In the genomic region with DNA sequence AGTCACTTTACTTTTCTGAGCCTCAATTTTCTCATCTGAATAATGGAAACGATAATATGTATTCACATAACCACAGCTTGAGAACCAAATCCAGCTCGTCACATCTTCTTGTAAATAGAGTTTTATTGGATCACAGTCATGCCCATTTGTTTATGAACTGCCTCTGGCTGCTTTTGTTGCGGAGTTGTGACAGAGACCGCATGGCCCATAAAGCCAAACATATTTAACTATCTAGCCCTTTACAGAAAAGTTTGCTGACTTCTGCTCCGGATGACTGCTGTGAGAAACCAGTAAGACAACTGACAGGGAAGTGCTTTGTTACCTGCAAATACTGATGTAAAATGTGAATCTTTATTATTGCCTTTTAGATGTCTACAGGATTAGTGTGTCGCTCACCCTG, we compare ENCODE assay signal across 25 cellular contexts.
"Had no signal": no experiment of that assay in that cellular context is flagged by ENCODE, and none has a peak within 500 bp of the region (broad histone marks: within the 10 kb centered on the region; RNA-seq: fewer than 3 reads in every experiment).

No MANE protein-coding gene starts in this region.

- H3K27ac Mint-ChIP-seq: naive thymus-derived CD8-positive, alpha-beta T cell; nephron; stimulated activated naive B cell treated with anti-CD40 and anti-IgM and Interleukin-4, amounts not matched to agents 10 μg/mL and 1 μg/mL and 100 μg/mL, for 72 hours had no signal

- H3K4me1 ChIP-seq: lower lobe of right lung, parathyroid adenoma, stomach, testis, transverse colon, upper lobe of right lung had no signal

- H3K4me1 Mint-ChIP-seq: naive thymus-derived CD8-positive, alpha-beta T cell; stimulated activated naive B cell treated with anti-CD40 and anti-IgM and Interleukin-4, amounts not matched to agents 10 μg/mL and 1 μg/mL and 100 μg/mL, for 72 hours had no signal

- ATAC-seq: heart right ventricle; left cardiac atrium; left lobe of liver; lower lobe of right lung; naive thymus-derived CD8-positive, alpha-beta T cell; right cardiac atrium; sciatic nerve; stimulated activated naive B cell treated with anti-CD40 and anti-IgM and Interleukin-4, amounts not matched to agents 10 μg/mL and 1 μg/mL and 100 μg/mL, for 72 hours; stimulated activated naive CD8-positive, alpha-beta T cell treated with anti-CD3 and anti-CD28 coated beads, Interleukin-15, Interleukin-2, amounts not matched to agents 100 U/mL and 50 U/mL, for 24 hours; upper lobe of right lung had no signal

- H3K4me3 Mint-ChIP-seq: naive thymus-derived CD8-positive, alpha-beta T cell; nephron; stimulated activated naive B cell treated with anti-CD40 and anti-IgM and Interleukin-4, amounts not matched to agents 10 μg/mL and 1 μg/mL and 100 μg/mL, for 72 hours had no signal

- DNase-seq: heart right ventricle; kidney glomerular epithelial cell; left cardiac atrium; lower lobe of right lung; mammary epithelial cell; mesenchymal stem cell; naive thymus-derived CD8-positive, alpha-beta T cell; right cardiac atrium; stimulated activated CD4-positive, alpha-beta T cell treated with anti-CD3 and anti-CD28 coated beads, Interleukin-12 subunit alpha, Interleukin-12 subunit beta, amount 100 ng/mL, for 4 hours; stimulated activated CD4-positive, alpha-beta T cell treated with anti-CD3 and anti-CD28 coated beads, Interleukin-15, amount 100 ng/mL, for 24 hours; stimulated activated CD4-positive, alpha-beta T cell treated with anti-CD3 and anti-CD28 coated beads, Interleukin-2, amount 100 ng/mL, for 24 hours; stimulated activated CD4-positive, alpha-beta T cell treated with anti-CD3 and anti-CD28 coated beads, Interleukin-4, amount 100 ng/mL, for 1 hour; stimulated activated naive B cell treated with anti-CD40 and anti-IgM and Interleukin-4, amounts not matched to agents 10 μg/mL and 1 μg/mL and 100 μg/mL, for 72 hours; stimulated activated naive CD8-positive, alpha-beta T cell treated with anti-CD3 and anti-CD28 coated beads, Interleukin-15, Interleukin-2, amounts not matched to agents 100 U/mL and 50 U/mL, for 24 hours; stomach; testis; thyroid gland; transverse colon; upper lobe of right lung had no signal

- H3K4me3 ChIP-seq: heart right ventricle, hepatocyte, lower lobe of right lung, skin epidermis, stomach, testis, thyroid gland, transverse colon, upper lobe of right lung had no signal

- H3K36me3 ChIP-seq: heart right ventricle, lower lobe of right lung, stomach, thyroid gland, transverse colon, upper lobe of right lung had no signal

- H3K27me3 ChIP-seq: heart right ventricle, stomach, testis, thyroid gland, transverse colon, upper lobe of right lung had no signal

- H3K36me3 Mint-ChIP-seq: naive thymus-derived CD8-positive, alpha-beta T cell; stimulated activated naive B cell treated with anti-CD40 and anti-IgM and Interleukin-4, amounts not matched to agents 10 μg/mL and 1 μg/mL and 100 μg/mL, for 72 hours had no signal

- H3K9ac ChIP-seq: parathyroid adenoma had no signal

- H3K9me3 ChIP-seq: heart right ventricle, lower lobe of right lung, stomach, testis, thyroid gland, transverse colon, upper lobe of right lung had no signal

- H3K27ac ChIP-seq: heart right ventricle, hepatocyte, lower lobe of right lung, parathyroid adenoma, skin epidermis, stomach, testis, thyroid gland, transverse colon, upper lobe of right lung had no signal

- H3K9me3 Mint-ChIP-seq: naive thymus-derived CD8-positive, alpha-beta T cell; nephron; stimulated activated naive B cell treated with anti-CD40 and anti-IgM and Interleukin-4, amounts not matched to agents 10 μg/mL and 1 μg/mL and 100 μg/mL, for 72 hours had no signal
